8 cellular contexts compared by ENCODE assay signal in genomic region chr17:29931253-29931932, GRCh38. TPM values are rescaled to one million over a fixed set of nuclear protein-coding genes. Genes with fewer than 3 reads are reported as not detected.
DNase-seq lines count a peak whose midpoint lies in the region; ATAC-seq and TF ChIP-seq lines count a peak whose summit lies in the region.

No MANE protein-coding gene starts in this region.

- no peaks in the 10 kb centered on the region for H3K27me3 Mint-ChIP-seq in HFFc6 (ENCODE audit: insufficient read depth)
- no peaks in the 10 kb centered on the region for H3K27me3 Mint-ChIP-seq in activated naive CD4-positive, alpha-beta T cell treated with anti-CD3 and anti-CD28 coated beads, Interleukin-2, amount 10 ng/mL, durations not matched to agents 7 days and 5 days

- peaks cover 22% of the 10 kb centered on the region for H3K4me1 ChIP-seq in SJSA1 (replicated peaks)
- H3K4me1 ChIP-seq in upper lobe of right lung = peaks cover 23% of the 10 kb centered on the region

- ATAC-seq in upper lobe of right lung = peak; percentile 80

- peaks cover 11% of the 10 kb centered on the region; the same call in 1 of the 2 replicates for H3K36me3 ChIP-seq in SJSA1
- no peaks in the 10 kb centered on the region for H3K36me3 ChIP-seq in upper lobe of right lung

- no peak overlapping the region for H3K27ac Mint-ChIP-seq in HFFc6
- H3K27ac Mint-ChIP-seq in activated naive CD4-positive, alpha-beta T cell treated with anti-CD3 and anti-CD28 coated beads, Interleukin-2, amount 10 ng/mL, durations not matched to agents 7 days and 5 days = no peak overlapping the region

- H3K9me3 ChIP-seq in SJSA1 (replicated peaks) (no peaks in the 10 kb centered on the region), upper lobe of right lung (no peaks in the 10 kb centered on the region)

- TF ChIP-seq CTCF in HFFc6 (IDR thresholded peaks at IDR 0.05) (peak; percentile 94), NB4 (IDR thresholded peaks at IDR 0.05; ENCODE audit: low read depth, low read length) (peak; percentile 91), upper lobe of right lung (IDR thresholded peaks at IDR 0.05) (peak; percentile 91)

- no peak overlapping the region for H3K4me3 Mint-ChIP-seq in HFFc6
- H3K4me3 Mint-ChIP-seq in activated naive CD4-positive, alpha-beta T cell treated with anti-CD3 and anti-CD28 coated beads, Interleukin-2, amount 10 ng/mL, durations not matched to agents 7 days and 5 days = no peak overlapping the region

- H3K4me3 ChIP-seq in GM08714 (ENCODE audit: low read length) = peak overlapping the region; percentile 96
- peak overlapping the region; percentile 81 for H3K4me3 ChIP-seq in NB4 (ENCODE audit: low read depth, low read length)
- peak overlapping the region; percentile 66 for H3K4me3 ChIP-seq in SJSA1
- peak overlapping the region; percentile 83 for H3K4me3 ChIP-seq in upper lobe of right lung

- DNase-seq in HFFc6 = peak; percentile 77
- DNase-seq in NB4 (ENCODE audit: low read depth) = peak; percentile 99
- DNase-seq in SJSA1 (ENCODE audit: low read depth in 1 of 2, low spot score in 2 of 2) = peak; percentile 81 to 84
- peak; percentile 80 for DNase-seq in activated naive CD4-positive, alpha-beta T cell treated with anti-CD3 and anti-CD28 coated beads, Interleukin-2, amount 10 ng/mL, durations not matched to agents 7 days and 5 days
- DNase-seq in head of caudate nucleus = peak; percentile 60 to 94 (median 86)
- DNase-seq in posterior cingulate gyrus = peak; percentile 57 to 96 (median 76)
- peak; percentile 68 for DNase-seq in upper lobe of right lung

- H3K27me3 ChIP-seq in SJSA1 (replicated peaks) (no peaks in the 10 kb centered on the region), upper lobe of right lung (no peaks in the 10 kb centered on the region)

- no peak overlapping the region; the same call in 1 of the 2 replicates for H3K27ac ChIP-seq in SJSA1
- H3K27ac ChIP-seq in upper lobe of right lung = peak overlapping the region; percentile 82

- TF ChIP-seq POLR2A in NB4 (IDR thresholded peaks at IDR 0.05; ENCODE audit: extremely low read depth, insufficient read length) = no peak

- peaks cover 37% of the 10 kb centered on the region for H3K4me1 Mint-ChIP-seq in HFFc6 (ENCODE audit: low read depth)
- H3K4me1 Mint-ChIP-seq in activated naive CD4-positive, alpha-beta T cell treated with anti-CD3 and anti-CD28 coated beads, Interleukin-2, amount 10 ng/mL, durations not matched to agents 7 days and 5 days = peaks cover 35% of the 10 kb centered on the region

- H3K9me3 Mint-ChIP-seq in HFFc6 = no peaks in the 10 kb centered on the region
- H3K9me3 Mint-ChIP-seq in activated naive CD4-positive, alpha-beta T cell treated with anti-CD3 and anti-CD28 coated beads, Interleukin-2, amount 10 ng/mL, durations not matched to agents 7 days and 5 days = no peaks in the 10 kb centered on the region

- peaks cover 4% of the 10 kb centered on the region; the same call in 1 of the 2 replicates for H3K36me3 Mint-ChIP-seq in HFFc6 (ENCODE audit: low read depth)
- H3K36me3 Mint-ChIP-seq in activated naive CD4-positive, alpha-beta T cell treated with anti-CD3 and anti-CD28 coated beads, Interleukin-2, amount 10 ng/mL, durations not matched to agents 7 days and 5 days = peaks cover 11% of the 10 kb centered on the region

- intact Hi-C loops in head of caudate nucleus (cut with DNase I) = loop anchor here (2.0 to 5.0 kb wide), 2 partner anchors 123 to 314 kb away; no protein-coding TSS in a partner anchor
- intact Hi-C loops in posterior cingulate gyrus (cut with DNase I) = loop anchor here (1.0 to 5.0 kb wide), 3 partner anchors 63 to 161 kb away; no protein-coding TSS in a partner anchor
- intact Hi-C loops in upper lobe of right lung (cut with DNase I) = loop anchor here (5.0 kb wide), 1 partner anchor 124 kb away; no protein-coding TSS in a partner anchor

- CTCF ChIA-PET in activated naive CD4-positive, alpha-beta T cell treated with anti-CD3 and anti-CD28 coated beads, Interleukin-2, amount 10 ng/mL, durations not matched to agents 7 days and 5 days (lab: Charles Lee) = interaction anchor here (0.6 to 7.0 kb wide), 46 partner anchors 8 to 791 kb away, joined by 3 to 151 read pairs (median 4); partner anchors contain the start of genes CORO6 and GOSR1

RNA-seq across cellular contexts. Expression of gene SSH2, which starts 1.4 kb away (rescaled TPM):
- 10 to 100 TPM; 22.2 to 27.0 (median 23.2) TPM for total RNA-seq in HFFc6 (2021; fragmentation: NEBNext Ultra II Directional; extraction: Animal tissue kit (Norgen Biotek cat#: 25700))
- total RNA-seq in SJSA1 (2014; rRNA removed; shearing (Covaris generic)) = 8.6 and 12.9 TPM in 2 replicates
- 72.0 TPM for total RNA-seq in upper lobe of right lung

RNA-seq across cellular contexts. Expression of gene EFCAB5, which starts 10.0 kb away (rescaled TPM):
- under 1 TPM; 0.27 to 0.94 (median 0.64) TPM for total RNA-seq in HFFc6 (2021; fragmentation: NEBNext Ultra II Directional; extraction: Animal tissue kit (Norgen Biotek cat#: 25700))
- total RNA-seq in SJSA1 (2014; rRNA removed; shearing (Covaris generic)) = 0.16 TPM in 1 of 2 replicates, not detected in the other
- total RNA-seq in upper lobe of right lung = 1.1 TPM
